ENCODE assay signal across 2 cellular contexts in the genomic region with DNA sequence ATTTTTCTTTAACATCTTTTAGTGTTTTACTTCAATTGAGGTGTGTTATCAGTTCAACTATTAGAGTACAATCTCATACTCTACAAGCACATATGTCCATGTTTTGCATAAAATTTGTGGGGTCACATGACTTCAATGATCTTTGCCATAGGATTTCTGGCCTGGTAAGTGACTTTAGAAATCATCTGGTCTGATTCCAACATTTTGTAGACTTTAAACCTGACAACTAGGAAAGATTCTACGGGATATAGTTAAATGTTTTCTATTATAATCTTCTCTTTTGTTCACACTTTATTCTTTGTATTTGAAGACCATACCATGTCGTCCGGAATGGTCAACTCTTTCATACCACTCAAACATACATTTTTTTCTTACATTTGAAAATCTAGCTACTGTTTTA.
TF ChIP-seq lines count a peak whose summit lies in the region.

No MANE protein-coding gene starts in this region.

TF ChIP-seq in IMR-90, 13 proteins besides CTCF, POLR2A, EP300 and RAD21:
- TF ChIP-seq BHLHE40 (IDR thresholded peaks at IDR 0.05; ENCODE audit: low read depth, low read length) (no peak), MAFK (IDR thresholded peaks at IDR 0.05; ENCODE audit: low read depth, low read length) (no peak), MXI1 (IDR thresholded peaks at IDR 0.05; ENCODE audit: borderline replicate concordance, low read depth, low read length) (no peak), RCOR1 (IDR thresholded peaks at IDR 0.05; ENCODE audit: insufficient replicate concordance, low read length) (no peak), CEBPB (IDR thresholded peaks at IDR 0.05; ENCODE audit: low read depth, low read length) (no peak), FOS (IDR thresholded peaks at IDR 0.05; ENCODE audit: low read depth, low read length) (no peak), MAZ (IDR thresholded peaks at IDR 0.05; ENCODE audit: borderline replicate concordance, low read depth, low read length) (no peak), NFE2L2 (IDR thresholded peaks at IDR 0.05; ENCODE audit: low read depth, low read length) (no peak), CHD1 (IDR thresholded peaks at IDR 0.05; ENCODE audit: low read depth, low read length) (no peak), SMC3 (IDR thresholded peaks at IDR 0.05; ENCODE audit: low read depth, low read length) (no peak), RFX5 (IDR thresholded peaks at IDR 0.05; ENCODE audit: low read depth, low read length) (no peak)
- TF ChIP-seq, protein P1, sequence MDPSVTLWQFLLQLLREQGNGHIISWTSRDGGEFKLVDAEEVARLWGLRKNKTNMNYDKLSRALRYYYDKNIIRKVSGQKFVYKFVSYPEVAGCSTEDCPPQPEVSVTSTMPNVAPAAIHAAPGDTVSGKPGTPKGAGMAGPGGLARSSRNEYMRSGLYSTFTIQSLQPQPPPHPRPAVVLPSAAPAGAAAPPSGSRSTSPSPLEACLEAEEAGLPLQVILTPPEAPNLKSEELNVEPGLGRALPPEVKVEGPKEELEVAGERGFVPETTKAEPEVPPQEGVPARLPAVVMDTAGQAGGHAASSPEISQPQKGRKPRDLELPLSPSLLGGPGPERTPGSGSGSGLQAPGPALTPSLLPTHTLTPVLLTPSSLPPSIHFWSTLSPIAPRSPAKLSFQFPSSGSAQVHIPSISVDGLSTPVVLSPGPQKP (IDR thresholded peaks at IDR 0.05; ENCODE audit: borderline replicate concordance, low read depth, low read length), result no peak
- TF ChIP-seq, protein P2, sequence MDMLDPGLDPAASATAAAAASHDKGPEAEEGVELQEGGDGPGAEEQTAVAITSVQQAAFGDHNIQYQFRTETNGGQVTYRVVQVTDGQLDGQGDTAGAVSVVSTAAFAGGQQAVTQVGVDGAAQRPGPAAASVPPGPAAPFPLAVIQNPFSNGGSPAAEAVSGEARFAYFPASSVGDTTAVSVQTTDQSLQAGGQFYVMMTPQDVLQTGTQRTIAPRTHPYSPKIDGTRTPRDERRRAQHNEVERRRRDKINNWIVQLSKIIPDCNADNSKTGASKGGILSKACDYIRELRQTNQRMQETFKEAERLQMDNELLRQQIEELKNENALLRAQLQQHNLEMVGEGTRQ (IDR thresholded peaks at IDR 0.05; ENCODE audit: low read depth, low read length), result no peak

TF ChIP-seq in HepG2, 621 proteins besides CTCF, POLR2A, EP300 and RAD21:
- TF ChIP-seq RORA (CRISPR knock-in tag; IDR thresholded peaks at IDR 0.05) (0 out of 2 replicates have a peak, but pooled peaks have one; percentile 7), JDP2 (CRISPR knock-in tag; IDR thresholded peaks at IDR 0.05; ENCODE audit: borderline replicate concordance) (no peak)
